1 cellular context compared by ENCODE assay signal in the genomic region with DNA sequence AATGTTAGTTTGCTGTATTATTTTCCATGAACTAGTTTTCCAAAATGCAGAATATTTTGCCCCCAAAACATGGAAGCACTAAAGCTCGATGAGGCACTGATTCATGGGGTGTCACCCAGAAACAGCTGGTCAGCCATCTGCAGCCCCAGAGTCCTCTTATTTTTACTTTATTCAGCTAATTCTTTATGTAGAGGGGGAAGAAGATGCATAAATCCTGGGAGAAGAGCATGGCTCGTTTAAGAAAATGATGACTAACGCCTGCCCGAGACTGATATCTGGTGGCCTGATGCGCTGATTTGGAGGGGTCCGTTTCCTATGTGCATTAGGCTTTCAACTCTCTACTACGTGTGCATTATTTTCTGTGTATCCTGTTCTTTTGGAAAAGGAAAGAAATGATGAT.
A peak's percentile ranks its signal among the peaks of the same experiment; 100 is the strongest.
TF ChIP-seq lines count a peak whose summit lies in the region.

No MANE protein-coding gene starts in this region.

TF ChIP-seq in K562, 482 proteins besides CTCF, POLR2A, EP300 and RAD21 (continued from another document):
- TF ChIP-seq JUND (IDR thresholded peaks at IDR 0.05; ENCODE audit: borderline replicate concordance, low read depth, low read length) (peak; percentile 66), JUND (tag; IDR thresholded peaks at IDR 0.05; ENCODE audit: borderline replicate concordance, low read depth, low read length) (peak; percentile 69; the same call in 1 of the 3 replicates), HNRNPL (IDR thresholded peaks at IDR 0.05; ENCODE audit: low read depth, low read length) (no peak), FOSL1 (tag; conservative IDR thresholded peaks at IDR 0.05) (peak; percentile 46), ZNF584 (CRISPR knock-in tag; IDR thresholded peaks at IDR 0.05; ENCODE audit: low read depth) (no peak), SNAPC5 (CRISPR knock-in tag; IDR thresholded peaks at IDR 0.05) (no peak), KDM1A (IDR thresholded peaks at IDR 0.05) (peak; percentile 48 to 55; a peak in 2 of 4 replicates), DMBX1 (CRISPR knock-in tag; IDR thresholded peaks at IDR 0.05; ENCODE audit: borderline replicate concordance) (peak; percentile 76), NFE2 (IDR thresholded peaks at IDR 0.05; ENCODE audit: low read depth) (peak; percentile 69), E2F3 (CRISPR knock-in tag; IDR thresholded peaks at IDR 0.05) (no peak), TCF3 (CRISPR knock-in tag; IDR thresholded peaks at IDR 0.05) (peak; percentile 54), CBFA2T2 (conservative IDR thresholded peaks at IDR 0.05) (0 out of 2 replicates have a peak, but pooled peaks have one; percentile 12), ZNF408 (CRISPR knock-in tag; IDR thresholded peaks at IDR 0.05; ENCODE audit: low read depth) (no peak), NRF1 (conservative IDR thresholded peaks at IDR 0.05 in 1 of 2, IDR thresholded peaks at IDR 0.05 in 1 of 2) (peak in 1 of 2 experiments; percentile 20; a peak in 1 of 4 replicates), ZBTB17 (CRISPR knock-in tag; IDR thresholded peaks at IDR 0.05) (0 out of 2 replicates have a peak, but pooled peaks have one; percentile 59), CBFA2T3 (IDR thresholded peaks at IDR 0.05) (peak; percentile 60), SAFB2 (IDR thresholded peaks at IDR 0.05; ENCODE audit: borderline replicate concordance, low read depth, low read length, severe bottlenecking) (no peak), DPF2 (IDR thresholded peaks at IDR 0.05) (peak; percentile 58), CXXC5 (CRISPR knock-in tag; IDR thresholded peaks at IDR 0.05) (0 out of 2 replicates have a peak, but pooled peaks have one; percentile 27), ETV5 (CRISPR knock-in tag; IDR thresholded peaks at IDR 0.05; ENCODE audit: low read depth) (no peak), NCOA6 (IDR thresholded peaks at IDR 0.05) (no peak), EHMT2 (IDR thresholded peaks at IDR 0.05) (0 out of 2 replicates have a peak, but pooled peaks have one; percentile 22), SMARCE1 (IDR thresholded peaks at IDR 0.05) (0 out of 2 replicates have a peak, but pooled peaks have one; percentile 46), IFI16 (CRISPR knock-in tag; IDR thresholded peaks at IDR 0.05) (no peak)
- TF ChIP-seq, protein P1, sequence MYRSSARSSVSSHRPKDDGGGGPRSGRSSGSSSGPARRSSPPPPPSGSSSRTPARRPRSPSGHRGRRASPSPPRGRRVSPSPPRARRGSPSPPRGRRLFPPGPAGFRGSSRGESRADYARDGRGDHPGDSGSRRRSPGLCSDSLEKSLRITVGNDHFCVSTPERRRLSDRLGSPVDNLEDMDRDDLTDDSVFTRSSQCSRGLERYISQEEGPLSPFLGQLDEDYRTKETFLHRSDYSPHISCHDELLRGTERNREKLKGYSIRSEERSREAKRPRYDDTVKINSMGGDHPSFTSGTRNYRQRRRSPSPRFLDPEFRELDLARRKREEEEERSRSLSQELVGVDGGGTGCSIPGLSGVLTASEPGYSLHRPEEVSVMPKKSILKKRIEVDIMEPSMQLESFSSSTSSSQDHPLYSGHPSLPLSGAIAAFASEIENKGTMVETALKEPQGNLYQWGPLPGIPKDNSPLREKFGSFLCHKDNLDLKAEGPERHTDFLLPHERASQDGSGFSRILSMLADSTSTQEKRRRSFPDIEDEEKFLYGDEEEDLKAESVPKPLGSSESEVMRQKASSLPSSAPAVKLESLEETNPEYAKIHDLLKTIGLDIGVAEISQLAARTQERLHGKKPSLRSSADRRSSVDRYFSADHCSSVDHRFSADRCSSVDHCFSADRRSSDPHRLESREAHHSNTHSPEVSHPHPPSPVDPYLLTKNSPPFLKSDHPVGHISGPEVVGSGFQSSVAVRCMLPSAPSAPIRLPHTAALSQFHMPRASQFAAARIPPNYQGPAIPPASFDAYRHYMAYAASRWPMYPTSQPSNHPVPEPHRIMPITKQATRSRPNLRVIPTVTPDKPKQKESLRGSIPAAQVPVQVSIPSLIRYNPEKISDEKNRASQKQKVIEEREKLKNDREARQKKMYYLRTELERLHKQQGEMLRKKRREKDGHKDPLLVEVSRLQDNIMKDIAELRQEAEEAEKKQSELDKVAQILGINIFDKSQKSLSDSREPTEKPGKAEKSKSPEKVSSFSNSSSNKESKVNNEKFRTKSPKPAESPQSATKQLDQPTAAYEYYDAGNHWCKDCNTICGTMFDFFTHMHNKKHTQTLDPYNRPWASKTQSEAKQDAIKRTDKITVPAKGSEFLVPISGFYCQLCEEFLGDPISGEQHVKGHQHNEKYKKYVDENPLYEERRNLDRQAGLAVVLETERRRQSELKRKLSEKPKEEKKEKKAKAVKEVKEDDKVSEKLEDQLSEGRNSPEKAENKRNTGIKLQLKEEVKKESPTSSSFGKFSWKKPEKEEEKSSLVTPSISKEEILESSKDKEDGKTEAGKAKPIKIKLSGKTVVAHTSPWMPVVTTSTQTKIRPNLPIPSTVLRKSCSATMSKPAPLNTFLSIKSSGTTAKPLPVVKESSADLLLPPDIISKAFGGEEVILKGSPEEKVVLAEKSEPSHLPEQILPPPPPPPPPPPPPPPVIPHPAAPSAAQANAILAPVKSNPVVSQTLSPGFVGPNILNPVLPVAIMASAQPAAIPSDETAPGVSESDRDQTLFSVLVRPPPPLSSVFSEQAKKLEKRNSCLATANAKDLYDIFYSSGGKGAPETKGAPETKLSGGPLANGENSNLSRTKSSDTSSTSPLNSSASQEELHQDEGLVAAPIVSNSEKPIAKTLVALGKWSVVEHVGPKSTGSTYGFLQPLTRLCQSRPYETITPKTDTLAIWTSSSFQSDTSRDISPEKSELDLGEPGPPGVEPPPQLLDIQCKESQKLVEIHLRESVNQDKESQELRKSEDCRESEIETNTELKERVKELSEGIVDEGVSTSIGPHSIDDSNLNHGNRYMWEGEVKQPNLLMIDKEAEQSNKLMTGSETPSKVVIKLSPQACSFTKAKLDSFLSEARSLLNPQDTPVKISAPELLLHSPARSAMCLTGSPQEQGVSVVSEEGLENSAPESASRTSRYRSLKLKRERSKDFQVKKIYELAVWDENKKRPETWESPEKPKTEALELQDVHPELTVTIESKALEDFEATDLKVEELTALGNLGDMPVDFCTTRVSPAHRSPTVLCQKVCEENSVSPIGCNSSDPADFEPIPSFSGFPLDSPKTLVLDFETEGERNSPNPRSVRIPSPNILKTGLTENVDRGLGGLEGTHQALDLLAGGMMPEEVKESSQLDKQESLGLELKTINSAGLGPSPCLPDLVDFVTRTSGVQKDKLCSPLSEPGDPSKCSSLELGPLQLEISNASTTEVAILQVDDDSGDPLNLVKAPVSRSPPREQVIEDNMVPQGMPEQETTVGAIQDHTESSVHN (IDR thresholded peaks at IDR 0.05; ENCODE audit: borderline replicate concordance in 1 of 2, low read depth in 1 of 2): no peak
- TF ChIP-seq, protein P2, sequence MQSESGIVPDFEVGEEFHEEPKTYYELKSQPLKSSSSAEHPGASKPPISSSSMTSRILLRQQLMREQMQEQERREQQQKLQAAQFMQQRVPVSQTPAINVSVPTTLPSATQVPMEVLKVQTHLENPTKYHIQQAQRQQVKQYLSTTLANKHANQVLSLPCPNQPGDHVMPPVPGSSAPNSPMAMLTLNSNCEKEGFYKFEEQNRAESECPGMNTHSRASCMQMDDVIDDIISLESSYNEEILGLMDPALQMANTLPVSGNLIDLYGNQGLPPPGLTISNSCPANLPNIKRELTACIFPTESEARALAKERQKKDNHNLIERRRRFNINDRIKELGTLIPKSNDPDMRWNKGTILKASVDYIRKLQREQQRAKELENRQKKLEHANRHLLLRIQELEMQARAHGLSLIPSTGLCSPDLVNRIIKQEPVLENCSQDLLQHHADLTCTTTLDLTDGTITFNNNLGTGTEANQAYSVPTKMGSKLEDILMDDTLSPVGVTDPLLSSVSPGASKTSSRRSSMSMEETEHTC (IDR thresholded peaks at IDR 0.05): no peak
- TF ChIP-seq, protein P3, sequence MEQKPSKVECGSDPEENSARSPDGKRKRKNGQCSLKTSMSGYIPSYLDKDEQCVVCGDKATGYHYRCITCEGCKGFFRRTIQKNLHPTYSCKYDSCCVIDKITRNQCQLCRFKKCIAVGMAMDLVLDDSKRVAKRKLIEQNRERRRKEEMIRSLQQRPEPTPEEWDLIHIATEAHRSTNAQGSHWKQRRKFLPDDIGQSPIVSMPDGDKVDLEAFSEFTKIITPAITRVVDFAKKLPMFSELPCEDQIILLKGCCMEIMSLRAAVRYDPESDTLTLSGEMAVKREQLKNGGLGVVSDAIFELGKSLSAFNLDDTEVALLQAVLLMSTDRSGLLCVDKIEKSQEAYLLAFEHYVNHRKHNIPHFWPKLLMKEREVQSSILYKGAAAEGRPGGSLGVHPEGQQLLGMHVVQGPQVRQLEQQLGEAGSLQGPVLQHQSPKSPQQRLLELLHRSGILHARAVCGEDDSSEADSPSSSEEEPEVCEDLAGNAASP (IDR thresholded peaks at IDR 0.05): no peak
TF ChIP-seq in K562: peak in this region for 19.
